21 cellular contexts compared by ENCODE assay signal in genomic region chr11:60935676-60936442, GRCh38. TPM values are rescaled to one million over a fixed set of nuclear protein-coding genes. Genes with fewer than 3 reads are reported as not detected.
DNase-seq lines count a peak whose midpoint lies in the region; ATAC-seq and TF ChIP-seq lines count a peak whose summit lies in the region.
"Had no signal": no experiment of that assay in that cellular context is flagged by ENCODE, and none has a peak within 500 bp of the region (broad histone marks: within the 10 kb centered on the region; RNA-seq: fewer than 3 reads in every experiment).

No MANE protein-coding gene starts in this region.

- H3K9me3 Mint-ChIP-seq in stimulated activated naive B cell treated with anti-CD40 and anti-IgM and Interleukin-4, amounts not matched to agents 10 μg/mL and 1 μg/mL and 100 μg/mL, for 72 hours: no peaks in the 10 kb centered on the region
- H3K9me3 Mint-ChIP-seq: activated naive CD8-positive, alpha-beta T cell treated with anti-CD3 and anti-CD28 coated beads, Interleukin-2, amount 10 ng/mL, durations not matched to agents 7 days and 5 days; naive thymus-derived CD8-positive, alpha-beta T cell had no signal

- H3K36me3 ChIP-seq in left lung: peaks cover 0 to 51% of the 10 kb centered on the region in 2 donors
- H3K36me3 ChIP-seq: colonic mucosa had no signal

- H3K27ac Mint-ChIP-seq in stimulated activated naive B cell treated with anti-CD40 and anti-IgM and Interleukin-4, amounts not matched to agents 10 μg/mL and 1 μg/mL and 100 μg/mL, for 72 hours: peak overlapping the region; percentile 95
- H3K27ac Mint-ChIP-seq: activated naive CD8-positive, alpha-beta T cell treated with anti-CD3 and anti-CD28 coated beads, Interleukin-2, amount 10 ng/mL, durations not matched to agents 7 days and 5 days; progenitor cell of endocrine pancreas had no signal

- DNase-seq in left ventricle myocardium superior (no peak), Right ventricle myocardium inferior (ENCODE audit: missing footprints) (no peak), left lung (no peak), GDM1 (lab: John Stamatoyannopoulos, UW) (no peak)
- no peak for DNase-seq in stimulated activated naive B cell treated with anti-CD40 and anti-IgM and Interleukin-4, amounts not matched to agents 10 μg/mL and 1 μg/mL and 100 μg/mL, for 72 hours
- DNase-seq in activated effector memory CD4-positive, alpha-beta T cell treated with anti-CD3 and anti-CD28 coated beads, Interleukin-2, amount 50 U/mL, for 16 hours: no peak
- DNase-seq: activated CD4-positive, alpha-beta T cell treated with anti-CD3 and anti-CD28 coated beads for 4 hours; activated naive CD8-positive, alpha-beta T cell treated with anti-CD3 and anti-CD28 coated beads, Interleukin-2, amount 10 ng/mL, durations not matched to agents 7 days and 5 days; body of pancreas; Calu3; colonic mucosa; naive thymus-derived CD8-positive, alpha-beta T cell; NCI-H1092 treated with DMSO at 0.1 percent for 48 hours; NCI-H524 treated with DMSO at 0.1 percent for 48 hours; small intestine; stimulated activated CD4-positive, alpha-beta T cell treated with anti-CD3 and anti-CD28 coated beads, Interleukin-4, amount 100 ng/mL, for 1 hour; SW 1271 had no signal

- intact Hi-C loops in left ventricle myocardium superior (cut with micrococcal nuclease) (no loop called here), Right ventricle myocardium inferior (cut with DNase I) (no loop called here), left lung (cut with DNase I) (no loop called here)

- no peak overlapping the region for H3K4me3 ChIP-seq in left lung
- H3K4me3 ChIP-seq: body of pancreas, colonic mucosa, hepatocyte had no signal

- peaks cover 31 to 66% of the 10 kb centered on the region in 2 donors for H3K4me1 Mint-ChIP-seq in stimulated activated naive B cell treated with anti-CD40 and anti-IgM and Interleukin-4, amounts not matched to agents 10 μg/mL and 1 μg/mL and 100 μg/mL, for 72 hours
- H3K4me1 Mint-ChIP-seq: activated naive CD8-positive, alpha-beta T cell treated with anti-CD3 and anti-CD28 coated beads, Interleukin-2, amount 10 ng/mL, durations not matched to agents 7 days and 5 days had no signal

- no peaks in the 10 kb centered on the region for H3K27me3 Mint-ChIP-seq in stimulated activated naive B cell treated with anti-CD40 and anti-IgM and Interleukin-4, amounts not matched to agents 10 μg/mL and 1 μg/mL and 100 μg/mL, for 72 hours
- H3K27me3 Mint-ChIP-seq: naive thymus-derived CD8-positive, alpha-beta T cell; progenitor cell of endocrine pancreas had no signal

- peak overlapping the region; percentile 53 for H3K27ac ChIP-seq in left lung
- H3K27ac ChIP-seq: colonic mucosa, hepatocyte had no signal

- H3K27me3 ChIP-seq in left lung: no peaks in the 10 kb centered on the region
- H3K27me3 ChIP-seq: body of pancreas, colonic mucosa, hepatocyte had no signal

- ATAC-seq in left ventricle myocardium superior: peak; percentile 6
- no peak for ATAC-seq in Right ventricle myocardium inferior
- no peak for ATAC-seq in left lung
- peak in 1 of 2 donors; percentile 4 for ATAC-seq in stimulated activated naive B cell treated with anti-CD40 and anti-IgM and Interleukin-4, amounts not matched to agents 10 μg/mL and 1 μg/mL and 100 μg/mL, for 72 hours (replicated peaks)
- ATAC-seq: body of pancreas, HCT116 had no signal

- H3K4me3 Mint-ChIP-seq in stimulated activated naive B cell treated with anti-CD40 and anti-IgM and Interleukin-4, amounts not matched to agents 10 μg/mL and 1 μg/mL and 100 μg/mL, for 72 hours: peak overlapping the region in 1 of 2 donors; percentile 14
- H3K4me3 Mint-ChIP-seq: activated naive CD8-positive, alpha-beta T cell treated with anti-CD3 and anti-CD28 coated beads, Interleukin-2, amount 10 ng/mL, durations not matched to agents 7 days and 5 days; naive thymus-derived CD8-positive, alpha-beta T cell had no signal

- no peaks in the 10 kb centered on the region for H3K9me3 ChIP-seq in left lung
- H3K9me3 ChIP-seq: body of pancreas, colonic mucosa had no signal

- peaks cover 33 to 47% of the 10 kb centered on the region in 2 donors for H3K36me3 Mint-ChIP-seq in stimulated activated naive B cell treated with anti-CD40 and anti-IgM and Interleukin-4, amounts not matched to agents 10 μg/mL and 1 μg/mL and 100 μg/mL, for 72 hours
- H3K36me3 Mint-ChIP-seq: activated naive CD8-positive, alpha-beta T cell treated with anti-CD3 and anti-CD28 coated beads, Interleukin-2, amount 10 ng/mL, durations not matched to agents 7 days and 5 days had no signal

- no peak for TF ChIP-seq CTCF in left lung (IDR thresholded peaks at IDR 0.05)

- H3K4me1 ChIP-seq in left lung: peaks cover 0 to 6% of the 10 kb centered on the region in 2 donors
- H3K4me1 ChIP-seq: colonic mucosa had no signal

RNA-seq across cellular contexts. Expression of gene TMEM132A, which starts 11.6 kb away (rescaled TPM):
- total RNA-seq in left ventricle myocardium superior: 5.9 TPM
- total RNA-seq in Right ventricle myocardium inferior: 6.3 TPM
- 10 to 100 TPM; 12.3 to 37.1 TPM for total RNA-seq in left lung

RNA-seq across cellular contexts. Expression of gene SLC15A3, which starts 16.1 kb away (rescaled TPM):
- total RNA-seq in left ventricle myocardium superior (16.8 TPM), Right ventricle myocardium inferior (20.8 TPM), left lung (10 to 100 TPM; 60.4 to 96.4 TPM)

RNA-seq across cellular contexts. Expression of gene TMEM109, which starts 21.9 kb away (rescaled TPM):
- total RNA-seq in left ventricle myocardium superior (97.0 TPM), Right ventricle myocardium inferior (97.5 TPM), left lung (100 to 1,000 TPM; 105 to 130 TPM)

RNA-seq across cellular contexts. Expression of gene PRPF19, which starts 29.5 kb away (rescaled TPM):
- total RNA-seq in left ventricle myocardium superior (41.5 TPM), Right ventricle myocardium inferior (41.1 TPM), left lung (10 to 100 TPM; 49.1 to 76.8 TPM)

RNA-seq across cellular contexts. Expression of gene CD6, which starts 35.6 kb away (rescaled TPM):
- total RNA-seq in left ventricle myocardium superior: 0.20 TPM
- 0.22 TPM for total RNA-seq in Right ventricle myocardium inferior
- 1 to 10 TPM; 1.7 to 6.3 TPM for total RNA-seq in left lung
- total RNA-seq: A172 had no signal
